In the genomic region with DNA sequence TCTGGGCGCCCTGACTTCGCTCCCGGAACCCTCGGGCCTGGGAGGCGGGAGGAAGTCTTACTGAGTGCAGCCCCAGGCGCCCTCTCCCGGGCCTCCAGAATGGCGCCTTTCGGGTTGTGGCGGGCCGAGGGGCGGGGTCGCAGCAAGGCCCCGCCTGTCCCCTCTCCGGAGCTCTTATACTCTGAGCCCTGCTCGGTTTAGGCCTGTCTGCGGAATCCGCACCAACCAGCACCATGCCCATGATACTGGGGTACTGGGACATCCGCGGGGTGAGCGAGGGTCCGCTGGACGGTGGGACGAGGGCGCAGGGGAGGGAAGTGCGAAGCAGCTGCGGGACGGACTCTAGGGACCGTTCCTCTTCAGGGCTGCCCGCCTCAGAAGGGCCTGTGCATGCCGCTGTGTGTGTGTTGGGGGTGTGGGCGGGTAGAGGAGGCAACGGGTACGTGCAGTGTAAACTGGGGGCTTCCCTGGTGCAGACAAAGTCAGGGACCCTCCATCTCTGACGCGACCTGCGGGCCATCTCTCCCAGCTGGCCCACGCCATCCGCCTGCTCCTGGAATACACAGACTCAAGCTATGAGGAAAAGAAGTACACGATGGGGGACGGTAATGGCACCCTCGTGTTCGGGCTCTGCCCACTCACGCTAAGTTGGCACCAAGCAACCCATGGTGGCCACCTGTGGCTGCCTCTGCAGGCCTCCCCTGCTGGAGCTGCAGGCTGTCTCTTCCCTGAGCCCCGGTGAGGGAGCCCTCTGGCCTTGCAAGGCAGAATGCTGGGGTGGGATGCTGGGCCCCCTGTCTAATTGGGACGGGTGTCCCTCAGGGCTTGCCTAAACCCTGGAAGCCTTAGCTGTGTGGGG, we compare ENCODE assay signal across 9 cellular contexts. TPM values are rescaled to one million over a fixed set of nuclear protein-coding genes. Genes with fewer than 3 reads are reported as not detected.
A peak's percentile ranks its signal among the peaks of the same experiment; 100 is the strongest.
DNase-seq lines count a peak whose midpoint lies in the region; ATAC-seq and TF ChIP-seq lines count a peak whose summit lies in the region.
"Had no signal": no experiment of that assay in that cellular context is flagged by ENCODE, and none has a peak within 500 bp of the region (broad histone marks: within the 10 kb centered on the region; RNA-seq: fewer than 3 reads in every experiment).

A gene (plus strand): TSS at position 177 of the 859 bp plus-strand sequence. CDS start 57 bp downstream, at position 234.

- intact Hi-C loops in T-helper 1 cell treated with Interleukin-12 subunit alpha and Interleukin-12 subunit beta and Interleukin-4 antibody, amounts not matched to agents 30 ng/mL and 1 ng/mL, for 36 hours (cut with micrococcal nuclease): loop anchor here (2.0 to 5.0 kb wide), 7 partner anchors 21 to 344 kb away; a partner anchor contains a TSS
- intact Hi-C loops in tibial artery (cut with DNase I; ENCODE audit: low total_unique reads): loop anchor here (5.0 kb wide), 1 partner anchor 46 kb away; no protein-coding TSS in a partner anchor

- no peak for TF ChIP-seq EP300 in SK-N-SH (IDR thresholded peaks at IDR 0.05; ENCODE audit: borderline replicate concordance in 1 of 2, low read depth in 1 of 2, low read length in 1 of 2)

- POLR2A ChIA-PET in SK-N-SH (lab: Yijun Ruan, JAX): no interaction called here

- no peak within 1 kb of the TSS for H3K27ac ChIP-seq in tibial artery
- no peak within 1 kb of the TSS for H3K27ac ChIP-seq in SK-N-SH (ENCODE audit: low read depth in 2 of 2, low read length in 1 of 2)

- no peaks in the 10 kb centered on the region for H3K79me2 ChIP-seq in SK-N-SH (ENCODE audit: insufficient read depth)

- H3F3A ChIP-seq in SK-N-SH (replicated peaks; ENCODE audit: insufficient read depth): no peaks in the 10 kb centered on the region

- H2AFZ ChIP-seq in SK-N-SH (ENCODE audit: low read depth): no peak within 1 kb of the TSS

- H3K27ac Mint-ChIP-seq in HFFc6: peak within 1 kb of the TSS; percentile 89

- H3K4me3 ChIP-seq in fibroblast of villous mesenchyme (ENCODE audit: low read depth, low read length) (peak within 1 kb of the TSS; percentile 68), tibial artery (no peak within 1 kb of the TSS), SK-N-SH (ENCODE audit: low read depth in 2 of 2, low read length in 1 of 2) (no peak within 1 kb of the TSS)

- no peaks in the 10 kb centered on the region for H3K4me1 ChIP-seq in tibial artery
- no peaks in the 10 kb centered on the region for H3K4me1 ChIP-seq in SK-N-SH (ENCODE audit: control insufficient read depth in 1 of 2, insufficient read depth in 2 of 2, low read depth in 1 of 2, low read length in 1 of 2)

- no peaks in the 10 kb centered on the region for H3K9me2 ChIP-seq in SK-N-SH

- peaks cover 5% of the 10 kb centered on the region; the same call in 1 of the 2 replicates for H3K4me1 Mint-ChIP-seq in HFFc6 (ENCODE audit: low read depth)

- peaks cover 5% of the 10 kb centered on the region for H3K9me3 Mint-ChIP-seq in HFFc6

- no CpG with 5 or more reads among the region's 46 CpGs for whole genome bisulfite sequencing in SK-N-SH (ENCODE audit: low lambda C conversion rate)

- H3K27me3 ChIP-seq in tibial artery (no peaks in the 10 kb centered on the region), SK-N-SH (ENCODE audit: insufficient read depth) (no peaks in the 10 kb centered on the region)

- no peak within 1 kb of the TSS for H3K9ac ChIP-seq in SK-N-SH

- H3K4me2 ChIP-seq in SK-N-SH: no peak within 1 kb of the TSS

- peak; percentile 96 for ATAC-seq in GM18867 (IDR thresholded peaks at IDR 0.05; ENCODE audit: unreplicated experiment)
- ATAC-seq: Panc1 had no signal

- peak; percentile 11 for DNase-seq in HFFc6
- DNase-seq in fibroblast of villous mesenchyme (ENCODE audit: low read depth): peak; percentile 85
- DNase-seq in smooth muscle cell of the brain vasculature (ENCODE audit: low read depth, low spot score): peak; percentile 45
- DNase-seq in tibial artery: no peak
- DNase-seq in NCI-H2081 treated with DMSO at 0.1 percent for 48 hours (lab: John Stamatoyannopoulos, UW): no peak
- no peak for DNase-seq in SK-N-SH

- H3K9me3 ChIP-seq in tibial artery: no peaks in the 10 kb centered on the region
- H3K9me3 ChIP-seq in SK-N-SH: no peaks in the 10 kb centered on the region

- H3K36me3 ChIP-seq in tibial artery (no peaks in the 10 kb centered on the region), SK-N-SH (replicated peaks in 1 of 2; ENCODE audit: control insufficient read depth in 1 of 2, insufficient read depth in 2 of 2, low read length in 1 of 2) (no peaks in the 10 kb centered on the region)

- H3K27me3 Mint-ChIP-seq in HFFc6 (ENCODE audit: insufficient read depth): peaks cover 6% of the 10 kb centered on the region

- TF ChIP-seq RAD21 in SK-N-SH (IDR thresholded peaks at IDR 0.05; ENCODE audit: low read length): no peak

- peak; percentile 39 for TF ChIP-seq CTCF in HFFc6 (IDR thresholded peaks at IDR 0.05)
- TF ChIP-seq CTCF in fibroblast of villous mesenchyme (IDR thresholded peaks at IDR 0.05; ENCODE audit: insufficient read depth, low read depth, low read length): peak; percentile 46
- no peak for TF ChIP-seq CTCF in tibial artery (IDR thresholded peaks at IDR 0.05)
- no peak for TF ChIP-seq CTCF in SK-N-SH (IDR thresholded peaks at IDR 0.05)

- H3K36me3 Mint-ChIP-seq in HFFc6 (ENCODE audit: low read depth): peaks cover 5% of the 10 kb centered on the region; the same call in 1 of the 2 replicates

- H3K4me3 Mint-ChIP-seq in HFFc6: peak within 1 kb of the TSS; percentile 86

- H4K20me1 ChIP-seq in SK-N-SH (ENCODE audit: insufficient read depth): no peaks in the 10 kb centered on the region

- CTCF ChIA-PET in SK-N-SH (lab: Yijun Ruan, JAX): no interaction called here

TF ChIP-seq in SK-N-SH, 30 proteins besides CTCF, POLR2A, EP300 and RAD21:
- no peak for TF ChIP-seq NRF1 (IDR thresholded peaks at IDR 0.05; ENCODE audit: low read depth, low read length)
- TF ChIP-seq TCF12 (IDR thresholded peaks at IDR 0.05): no peak
- no peak for TF ChIP-seq JUND (IDR thresholded peaks at IDR 0.05)
- TF ChIP-seq YY1 (IDR thresholded peaks at IDR 0.05; ENCODE audit: low read depth): no peak
- TF ChIP-seq, protein P1, sequence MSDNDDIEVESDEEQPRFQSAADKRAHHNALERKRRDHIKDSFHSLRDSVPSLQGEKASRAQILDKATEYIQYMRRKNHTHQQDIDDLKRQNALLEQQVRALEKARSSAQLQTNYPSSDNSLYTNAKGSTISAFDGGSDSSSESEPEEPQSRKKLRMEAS (IDR thresholded peaks at IDR 0.05; ENCODE audit: low read depth): no peak
- TF ChIP-seq POLR2AphosphoS5 (IDR thresholded peaks at IDR 0.05; ENCODE audit: low read depth, low read length): no peak
- no peak for TF ChIP-seq FOSL2 (IDR thresholded peaks at IDR 0.05; ENCODE audit: borderline replicate concordance, low read depth)
- TF ChIP-seq MXI1 (IDR thresholded peaks at IDR 0.05; ENCODE audit: low read depth, low read length): no peak
- TF ChIP-seq RXRA (IDR thresholded peaks at IDR 0.05; ENCODE audit: borderline replicate concordance, low read depth): no peak

RNA-seq across cellular contexts. Expression of the gene that starts here (rescaled TPM):
- total RNA-seq in HFFc6 (2021; fragmentation: NEBNext Ultra II Directional; extraction: Animal tissue kit (Norgen Biotek cat#: 25700)): 10 to 100 TPM; 14.7 to 50.1 (median 46.5) TPM
- 67.8 and 72.8 TPM in 2 replicates for total RNA-seq in T-helper 1 cell treated with Interleukin-12 subunit alpha and Interleukin-12 subunit beta and Interleukin-4 antibody, amounts not matched to agents 30 ng/mL and 1 ng/mL, for 36 hours
- 0.86 TPM in 1 of 2 replicates, not detected in the other for total RNA-seq in fibroblast of villous mesenchyme
- polyA plus RNA-seq in SK-N-SH (2012; rRNA removed): not detected in 2 replicates
- 0.03 TPM in 2 replicates for polyA plus RNA-seq in SK-N-SH (2012; cell fraction: cytosol; rRNA removed)
- 0.14 and 0.17 TPM in 2 replicates for polyA plus RNA-seq in SK-N-SH (2012; cell fraction: nucleus; rRNA removed)

Comparison
In these comparisons a context has a peak if more than half of its experiments do, and no peak if none do; other contexts are left out.
1. Peak in DNase-seq and H3K4me3 ChIP-seq in fibroblast of villous mesenchyme; RNA of the gene not detected or under 1 TPM.
2. DNase-seq: peak in HFFc6 (single experiment) and smooth muscle cell of the brain vasculature (single experiment); none in tibial artery (0 of 2), NCI-H2081 treated with DMSO at 0.1 percent for 48 hours (single experiment) and SK-N-SH (single experiment).
3. CTCF ChIP-seq: peak in HFFc6 (single experiment) and fibroblast of villous mesenchyme (single experiment); none in tibial artery (0 of 2) and SK-N-SH (single experiment).